Comparison of ENCODE assay signal across 8 cellular contexts in genomic region chr22:30005213-30005857, GRCh38.
DNase-seq lines count a peak whose midpoint lies in the region; ATAC-seq, FAIRE-seq and TF ChIP-seq lines count a peak whose summit lies in the region.

No MANE protein-coding gene starts in this region.

- intact Hi-C loops in lower lobe of right lung (cut with DNase I) = no loop called here

- no peak for FAIRE-seq in A549 (lab: Jason Lieb, UNC)

- TF ChIP-seq POLR2A in A549 (IDR thresholded peaks at IDR 0.05; ENCODE audit: low read length) = no peak

- no peaks in the 10 kb centered on the region for H3K27me3 ChIP-seq in lower lobe of right lung (ENCODE audit: low read depth)

- H3K4me2 ChIP-seq in A549 = no peak overlapping the region

- WGBS in A549 (ENCODE audit: missing lambda C conversion rate) = 9% methylated on average over 3 of the region's 3 CpGs

- in situ Hi-C loops in GM13976 (cut with MboI; ENCODE audit: low sequenced_read_pairs, unreplicated experiment) = loop anchor here (25.0 kb wide), 1 partner anchor 368 kb away; no protein-coding TSS in a partner anchor

- TF ChIP-seq RAD21 in A549 (conservative IDR thresholded peaks at IDR 0.05 in 1 of 2, IDR thresholded peaks at IDR 0.05 in 1 of 2) = peak; percentile 86 to 92

- H3K27ac ChIP-seq in A549 (no peak overlapping the region), lower lobe of right lung (no peak overlapping the region)

- POLR2A ChIA-PET in A549 (lab: Yijun Ruan, JAX) = no interaction called here

- DNase-seq in A549 (ENCODE audit: low read depth in 1 of 2, low spot score in 1 of 2) (peak; percentile 27 to 53), GM13976 (ENCODE audit: low spot score) (peak; percentile 57), NCI-H446 (lab: John Stamatoyannopoulos, UW) (peak; percentile 78 to 81), dermis microvascular lymphatic vessel endothelial cell (ENCODE audit: low read depth in 2 of 2) (peak; percentile 50 to 70), lower lobe of right lung (peak; percentile 62)
- DNase-seq in activated CD4-positive, alpha-beta T cell treated with anti-CD3 and anti-CD28 coated beads, Interleukin-2, amount 50 U/mL, for 1 hour = peak; percentile 58
- peak; percentile 29 for DNase-seq in stimulated activated CD8-positive, alpha-beta memory T cell treated with anti-CD3 and anti-CD28 coated beads, Interleukin-15, amount 100 ng/mL, for 24 hours (ENCODE audit: low read depth)

- H3K9me3 ChIP-seq in A549 (no peaks in the 10 kb centered on the region), lower lobe of right lung (no peaks in the 10 kb centered on the region)

- peaks cover 4% of the 10 kb centered on the region; the same call in 1 of the 3 replicates for H3K4me1 ChIP-seq in A549
- H3K4me1 ChIP-seq in lower lobe of right lung = peaks cover 13% of the 10 kb centered on the region

- H3K36me3 ChIP-seq in lower lobe of right lung = peaks cover 87% of the 10 kb centered on the region

- TF ChIP-seq CTCF in A549 (IDR thresholded peaks at IDR 0.05) = peak; percentile 88
- peak; percentile 88 for TF ChIP-seq CTCF in GM13976 (IDR thresholded peaks at IDR 0.05; ENCODE audit: borderline replicate concordance, control extremely low read depth, extremely low read depth, insufficient read depth, missing control alignments)
- TF ChIP-seq CTCF in lower lobe of right lung (IDR thresholded peaks at IDR 0.05) = peak; percentile 96

- no peak for TF ChIP-seq EP300 in A549 (IDR thresholded peaks at IDR 0.05)

- CTCF ChIA-PET in A549 (lab: Yijun Ruan, JAX) = interaction anchor here (0.6 to 3.3 kb wide), 75 partner anchors 9 to 451 kb away, joined by 3 to 22 read pairs (median 5); partner anchors contain the start of genes ASCC2, UQCR10 and ZMAT5

- ATAC-seq in A549 = peak; percentile 68 to 90; a peak in 3 of 6 replicates
- ATAC-seq in lower lobe of right lung = peak; percentile 87 to 90
- ATAC-seq in GM21619 (IDR thresholded peaks at IDR 0.05; ENCODE audit: unreplicated experiment) = no peak

- H3K4me3 ChIP-seq in A549 (no peak overlapping the region), lower lobe of right lung (no peak overlapping the region)

TF ChIP-seq in A549, 52 proteins besides CTCF, POLR2A, EP300 and RAD21:
- TF ChIP-seq SMC3 (IDR thresholded peaks at IDR 0.05) (peak; percentile 83), PBX3 (IDR thresholded peaks at IDR 0.05) (no peak)

Comparison
In these comparisons a context has a peak if more than half of its experiments do, and no peak if none do; other contexts are left out.
1. DNase-seq: peak in every context shown above with its lines; median percentile 80 in NCI-H446; 62 in lower lobe of right lung; 60 in dermis microvascular lymphatic vessel endothelial cell; 58 in activated CD4-positive, alpha-beta T cell treated with anti-CD3 and anti-CD28 coated beads, Interleukin-2, amount 50 U/mL, for 1 hour; 57 in GM13976; 40 in A549; 29 in stimulated activated CD8-positive, alpha-beta memory T cell treated with anti-CD3 and anti-CD28 coated beads, Interleukin-15, amount 100 ng/mL, for 24 hours.